ENCODE assay signal across 18 cellular contexts in genomic region chr15:59531066-59531465, GRCh38.
DNase-seq lines count a peak whose midpoint lies in the region; ATAC-seq and TF ChIP-seq lines count a peak whose summit lies in the region.
"Had no signal": no experiment of that assay in that cellular context is flagged by ENCODE, and none has a peak within 500 bp of the region (broad histone marks: within the 10 kb centered on the region; RNA-seq: fewer than 3 reads in every experiment).

No MANE protein-coding gene starts in this region.

- no peaks in the 10 kb centered on the region for H3K36me3 ChIP-seq in OCI-LY1 (ENCODE audit: insufficient read depth, low read length)
- no peaks in the 10 kb centered on the region for H3K36me3 ChIP-seq in mucosa of rectum (ENCODE audit: control insufficient read depth in 2 of 2, insufficient read depth in 2 of 2, low read length in 2 of 2)
- H3K36me3 ChIP-seq in upper lobe of right lung = no peaks in the 10 kb centered on the region

- H2AFZ ChIP-seq in OCI-LY1 (ENCODE audit: low read length) = no peak overlapping the region

- no peak for TF ChIP-seq CTCF in OCI-LY1 (IDR thresholded peaks at IDR 0.05; ENCODE audit: low read length)
- TF ChIP-seq CTCF in epithelial cell of esophagus (IDR thresholded peaks at IDR 0.05; ENCODE audit: insufficient read depth, low read depth, low read length, missing control alignments) = no peak
- no peak for TF ChIP-seq CTCF in upper lobe of right lung (IDR thresholded peaks at IDR 0.05)

- no peaks in the 10 kb centered on the region for H3K9me3 ChIP-seq in OCI-LY1 (ENCODE audit: low read length)
- no peaks in the 10 kb centered on the region for H3K9me3 ChIP-seq in mucosa of rectum (ENCODE audit: control insufficient read depth in 2 of 2, low read length in 2 of 2)
- H3K9me3 ChIP-seq in upper lobe of right lung = no peaks in the 10 kb centered on the region
- H3K9me3 ChIP-seq: Caco-2 had no signal

- DNase-seq in epithelial cell of esophagus (ENCODE audit: low read depth) = peak; percentile 36
- no peak for DNase-seq in upper lobe of right lung
- DNase-seq in NCI-H2081 (lab: John Stamatoyannopoulos, UW) = no peak
- no peak for DNase-seq in iPS-NIHi11 (ENCODE audit: low spot score)
- no peak for DNase-seq in HuH-7 (ENCODE audit: low spot score)
- DNase-seq: ACHN; AML-193; Caco-2; CD4-positive, CD25-positive, alpha-beta regulatory T cell; DMS153; HFFc6; NCI-H1436 treated with DMSO at 0.1 percent for 48 hours; NCI-H2081 treated with DMSO at 0.1 percent for 48 hours; NCI-H510A; NCI-H82; SIG-M5 had no signal

- H3K4me1 ChIP-seq in OCI-LY1 (ENCODE audit: insufficient read depth, low read length, severe bottlenecking) (peaks cover 41% of the 10 kb centered on the region), mucosa of rectum (ENCODE audit: control insufficient read depth in 2 of 2, insufficient read depth in 2 of 2, low read length in 2 of 2) (peaks cover 28 to 44% of the 10 kb centered on the region in 2 donors), upper lobe of right lung (peaks cover 5% of the 10 kb centered on the region)
- H3K4me1 ChIP-seq: Caco-2 had no signal

- H3K27me3 ChIP-seq in OCI-LY1 (ENCODE audit: insufficient read depth, low read length) (no peaks in the 10 kb centered on the region), mucosa of rectum (ENCODE audit: control insufficient read depth in 2 of 2, insufficient read depth in 2 of 2, low read length in 2 of 2) (no peaks in the 10 kb centered on the region), upper lobe of right lung (no peaks in the 10 kb centered on the region)

- no peaks in the 10 kb centered on the region for H3K79me2 ChIP-seq in OCI-LY1 (ENCODE audit: insufficient read depth, low read length)

- no peak overlapping the region for H3K9ac ChIP-seq in OCI-LY1 (ENCODE audit: low read length)
- peak overlapping the region in 1 of 2 donors; percentile 31 for H3K9ac ChIP-seq in mucosa of rectum (ENCODE audit: low read depth in 1 of 2, low read length in 2 of 2)

- H3K27ac ChIP-seq in OCI-LY1 (ENCODE audit: low read depth, low read length, poor library complexity, severe bottlenecking) (no peak overlapping the region), mucosa of rectum (ENCODE audit: low read depth in 2 of 2, low read length in 2 of 2) (peak overlapping the region; percentile 84 to 86), upper lobe of right lung (no peak overlapping the region)

- H3K4me2 ChIP-seq in OCI-LY1 (ENCODE audit: low read length) = peak overlapping the region; percentile 18; the same call in 1 of the 2 replicates

- H4K20me1 ChIP-seq in OCI-LY1 (ENCODE audit: insufficient read depth, low read length) = no peaks in the 10 kb centered on the region

- H3K9me2 ChIP-seq in OCI-LY1 (ENCODE audit: low read depth, low read length) = no peaks in the 10 kb centered on the region

- H3F3A ChIP-seq in OCI-LY1 (ENCODE audit: insufficient read depth, low read length) = no peaks in the 10 kb centered on the region

- intact Hi-C loops in upper lobe of right lung (cut with DNase I) = no loop called here

- H3K4me3 ChIP-seq in OCI-LY1 (ENCODE audit: low read depth, low read length, poor library complexity, severe bottlenecking) = no peak overlapping the region
- no peak overlapping the region for H3K4me3 ChIP-seq in epithelial cell of esophagus (ENCODE audit: low read length)
- peak overlapping the region in 1 of 2 donors; percentile 15 for H3K4me3 ChIP-seq in mucosa of rectum (ENCODE audit: low read length in 2 of 2)
- H3K4me3 ChIP-seq in upper lobe of right lung = no peak overlapping the region

- ATAC-seq in upper lobe of right lung = peak; percentile 12

Comparison
In these comparisons a context has a peak if more than half of its experiments do, and no peak if none do; other contexts are left out.
1. H3K27ac ChIP-seq: peak in mucosa of rectum (2 of 2); none in OCI-LY1 (single experiment) and upper lobe of right lung (single experiment).